8 cellular contexts compared by ENCODE assay signal in the genomic region with DNA sequence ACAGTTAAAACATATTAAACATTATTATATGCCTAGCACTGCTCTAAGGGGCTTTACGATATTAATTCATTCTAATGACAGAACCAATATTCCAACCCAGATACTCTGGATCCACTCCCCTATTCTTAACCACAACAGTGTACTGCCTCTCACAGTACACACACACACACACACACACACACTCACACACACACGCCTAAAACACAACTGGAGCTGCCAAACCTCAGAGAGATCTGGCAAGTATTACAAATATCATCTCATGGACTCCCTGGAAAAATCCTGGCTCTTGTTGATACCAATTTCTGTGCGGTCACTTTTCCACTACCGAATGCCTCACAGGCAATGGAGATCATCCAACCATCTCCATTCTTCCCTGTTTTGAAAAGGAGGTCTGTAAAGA. TPM values are rescaled to one million over a fixed set of nuclear protein-coding genes. Genes with fewer than 3 reads are reported as not detected.
DNase-seq lines count a peak whose midpoint lies in the region; ATAC-seq, FAIRE-seq and TF ChIP-seq lines count a peak whose summit lies in the region.

No MANE protein-coding gene starts in this region.

- CTCF ChIA-PET in T-cell (lab: Charles Lee), result no interaction called here

- POLR2A ChIA-PET in T-cell (lab: Charles Lee), result interaction anchor here in 1 of 2 donors (0.5 kb wide), 1 partner anchor 23 kb away, joined by 3 read pairs; no protein-coding TSS in a partner anchor

- peak overlapping the region; percentile 99 to 100 for H3K27ac Mint-ChIP-seq in T-cell

- DNase-seq in GM06990 (ENCODE audit: extremely low read depth, insufficient read length) (no peak), T-cell (no peak), fibroblast of villous mesenchyme (ENCODE audit: low read depth) (peak; percentile 7), retina (peak; percentile 8), midbrain (lab: John Stamatoyannopoulos, UW) (no peak), NCI-H82 (lab: John Stamatoyannopoulos, UW) (no peak), germinal center (ENCODE audit: low spot score) (no peak), GM19239 (ENCODE audit: insufficient read length, low spot score) (no peak)

- peak overlapping the region; percentile 84 for H3K4me3 ChIP-seq in GM06990 (replicated peaks; ENCODE audit: low read depth, low read length)
- H3K4me3 ChIP-seq in fibroblast of villous mesenchyme (ENCODE audit: low read depth, low read length), result peak overlapping the region; percentile 93

- FAIRE-seq in GM19239 (lab: Jason Lieb, UNC), result no peak

- peaks cover 0 to 3% of the 10 kb centered on the region in 2 donors for H3K27me3 Mint-ChIP-seq in T-cell

- no peaks in the 10 kb centered on the region for H3K36me3 ChIP-seq in GM06990 (ENCODE audit: control insufficient read depth, insufficient read depth, low read length)

- no peak for ATAC-seq in T-cell (replicated peaks in 1 of 4)

- TF ChIP-seq CTCF in GM06990 (IDR thresholded peaks at IDR 0.05; ENCODE audit: insufficient read depth, low read length, poor library complexity, severe bottlenecking), result no peak
- TF ChIP-seq CTCF in fibroblast of villous mesenchyme (IDR thresholded peaks at IDR 0.05; ENCODE audit: insufficient read depth, low read depth, low read length), result no peak

- peaks cover 0 to 4% (median 2%) of the 10 kb centered on the region in 3 donors for H3K9me3 Mint-ChIP-seq in T-cell

- H3K4me1 Mint-ChIP-seq in T-cell, result peaks cover 43 to 49% (median 48%) of the 10 kb centered on the region in 3 donors

- H3K36me3 Mint-ChIP-seq in T-cell, result peaks cover 19% of the 10 kb centered on the region

- peak overlapping the region; percentile 96 to 100 (median 100) for H3K4me3 Mint-ChIP-seq in T-cell

- H3K27me3 ChIP-seq in GM06990 (replicated peaks; ENCODE audit: control insufficient read depth, insufficient read depth, low read length), result no peaks in the 10 kb centered on the region

RNA-seq across cellular contexts. Expression of a gene that starts 1.3 kb away (rescaled TPM):
- total RNA-seq in T-cell (10 to 100 TPM; 18.2 to 43.0 (median 29.0) TPM), fibroblast of villous mesenchyme (13.4 and 16.4 TPM in 2 replicates)

RNA-seq across cellular contexts. Expression of a gene that starts 33.4 kb away (rescaled TPM):
- total RNA-seq in T-cell (10 to 100 TPM; 18.0 to 55.2 (median 49.0) TPM), fibroblast of villous mesenchyme (12.9 and 13.4 TPM in 2 replicates)

Comparison
In these comparisons a context has a peak if more than half of its experiments do, and no peak if none do; other contexts are left out.
1. DNase-seq: peak in fibroblast of villous mesenchyme (single experiment) and retina (single experiment); none in GM06990 (single experiment), T-cell (0 of 34), midbrain (single experiment), NCI-H82 (single experiment), germinal center (single experiment) and GM19239 (single experiment).